Comparison of ENCODE assay signal across 1 cellular context in genomic region chr16:84680165-84680842, GRCh38.
TF ChIP-seq lines count a peak whose summit lies in the region.

No MANE protein-coding gene starts in this region.

TF ChIP-seq in K562, 482 proteins besides CTCF, POLR2A, EP300 and RAD21 (continued from another document):
- TF ChIP-seq ATF3 (IDR thresholded peaks at IDR 0.05) (peak; percentile 66), ATF3 (CRISPR knock-in tag; conservative IDR thresholded peaks at IDR 0.05) (no peak), CEBPB (tag; IDR thresholded peaks at IDR 0.05) (peak; percentile 42; the same call in 1 of the 2 replicates), CLOCK (CRISPR knock-in tag; IDR thresholded peaks at IDR 0.05; ENCODE audit: borderline replicate concordance) (no peak), CBX2 (IDR thresholded peaks at IDR 0.05; ENCODE audit: insufficient read depth, low read length, poor library complexity, severe bottlenecking) (peak; percentile 60), CEBPG (CRISPR knock-in tag; IDR thresholded peaks at IDR 0.05) (0 out of 2 replicates have a peak, but pooled peaks have one; percentile 17), CEBPG (tag; conservative IDR thresholded peaks at IDR 0.05 in 1 of 2, IDR thresholded peaks at IDR 0.05 in 1 of 2) (peak; percentile 32 to 48; a peak in 3 of 4 replicates), ARNT (IDR thresholded peaks at IDR 0.05) (no peak), ZFP36 (IDR thresholded peaks at IDR 0.05; ENCODE audit: low read depth, low read length, partially characterized antibody) (peak; percentile 55), CHD2 (IDR thresholded peaks at IDR 0.05; ENCODE audit: low read depth, low read length) (no peak), ZNF609 (CRISPR knock-in tag; IDR thresholded peaks at IDR 0.05; ENCODE audit: borderline replicate concordance) (no peak)
